ENCODE assay signal across 8 cellular contexts in genomic region chr1:59879556-59879955, GRCh38. TPM values are rescaled to one million over a fixed set of nuclear protein-coding genes. Genes with fewer than 3 reads are reported as not detected.
DNase-seq lines count a peak whose midpoint lies in the region; ATAC-seq and TF ChIP-seq lines count a peak whose summit lies in the region.

No MANE protein-coding gene starts in this region.

- H3K4me3 Mint-ChIP-seq in mesothelial cell of epicardium = no peak overlapping the region

- TF ChIP-seq CTCF in AG09319 (IDR thresholded peaks at IDR 0.05; ENCODE audit: low read depth, low read length) (peak; percentile 56), VCaP (conservative IDR thresholded peaks at IDR 0.05) (peak; percentile 80), dorsolateral prefrontal cortex (IDR thresholded peaks at IDR 0.05 in 54 of 56, conservative IDR thresholded peaks at IDR 0.05 in 2 of 56; ENCODE audit: low read depth in 1 of 56, partially characterized antibody in 56 of 56) (peak; percentile 34 to 78 (median 56)), mesothelial cell of epicardium (IDR thresholded peaks at IDR 0.05; ENCODE audit: unreplicated experiment) (peak; percentile 56)

- H3K27me3 Mint-ChIP-seq in mesothelial cell of epicardium (ENCODE audit: low read depth) = no peaks in the 10 kb centered on the region

- no peak overlapping the region for H3K4me3 ChIP-seq in dorsolateral prefrontal cortex

- DNase-seq in AG09319 (ENCODE audit: extremely low read depth, low read depth) (peak; percentile 29), NAMALWA (ENCODE audit: low spot score) (peak; percentile 65), dorsolateral prefrontal cortex (peak; percentile 11 to 81 (median 57)), mesothelial cell of epicardium (ENCODE audit: low spot score in 2 of 2, unreplicated experiment in 2 of 2) (peak; percentile 43 to 75), superior temporal gyrus (ENCODE audit: extremely low spot score) (peak; percentile 84)

- peaks cover 12% of the 10 kb centered on the region for H3K9me3 Mint-ChIP-seq in mesothelial cell of epicardium

- H3K27ac ChIP-seq in VCaP (peak overlapping the region; percentile 15; the same call in 1 of the 2 replicates), dorsolateral prefrontal cortex (no peak overlapping the region)

- peaks cover 27% of the 10 kb centered on the region for H3K36me3 Mint-ChIP-seq in mesothelial cell of epicardium

- H3K4me1 Mint-ChIP-seq in mesothelial cell of epicardium = peaks cover 16% of the 10 kb centered on the region

- ATAC-seq in GM18519 (IDR thresholded peaks at IDR 0.05; ENCODE audit: low FRiP score, unreplicated experiment) = peak; percentile 62
- ATAC-seq in activated CD4-positive, CD25-positive, alpha-beta regulatory T cell treated with anti-CD3 and anti-CD28 coated beads, Interleukin-2, amount 50 U/mL, for 24 hours = no peak

- no peaks in the 10 kb centered on the region for H3K27me3 ChIP-seq in dorsolateral prefrontal cortex

- intact Hi-C loops in dorsolateral prefrontal cortex (cut with DNase I) = loop anchor here (2.0 to 5.0 kb wide), 2 partner anchors 67 to 68 kb away; no protein-coding TSS in a partner anchor

- H3K27ac Mint-ChIP-seq in mesothelial cell of epicardium = no peak overlapping the region

RNA-seq across cellular contexts. Expression of gene CYP2J2, which starts 47.0 kb away (rescaled TPM):
- total RNA-seq in dorsolateral prefrontal cortex (10 to 100 TPM; 11.0 to 52.5 (median 23.8) TPM), mesothelial cell of epicardium (2.8 to 3.1 TPM (median 2.9 TPM) in 3 replicates)

Comparison
In these comparisons a context has a peak if more than half of its experiments do, and no peak if none do; other contexts are left out.
1. DNase-seq: peak in every context shown above with its lines; median percentile 84 in superior temporal gyrus; 65 in NAMALWA; 59 in mesothelial cell of epicardium; 57 in dorsolateral prefrontal cortex; 29 in AG09319.